Comparison of ENCODE assay signal across 1 cellular context in the genomic region with DNA sequence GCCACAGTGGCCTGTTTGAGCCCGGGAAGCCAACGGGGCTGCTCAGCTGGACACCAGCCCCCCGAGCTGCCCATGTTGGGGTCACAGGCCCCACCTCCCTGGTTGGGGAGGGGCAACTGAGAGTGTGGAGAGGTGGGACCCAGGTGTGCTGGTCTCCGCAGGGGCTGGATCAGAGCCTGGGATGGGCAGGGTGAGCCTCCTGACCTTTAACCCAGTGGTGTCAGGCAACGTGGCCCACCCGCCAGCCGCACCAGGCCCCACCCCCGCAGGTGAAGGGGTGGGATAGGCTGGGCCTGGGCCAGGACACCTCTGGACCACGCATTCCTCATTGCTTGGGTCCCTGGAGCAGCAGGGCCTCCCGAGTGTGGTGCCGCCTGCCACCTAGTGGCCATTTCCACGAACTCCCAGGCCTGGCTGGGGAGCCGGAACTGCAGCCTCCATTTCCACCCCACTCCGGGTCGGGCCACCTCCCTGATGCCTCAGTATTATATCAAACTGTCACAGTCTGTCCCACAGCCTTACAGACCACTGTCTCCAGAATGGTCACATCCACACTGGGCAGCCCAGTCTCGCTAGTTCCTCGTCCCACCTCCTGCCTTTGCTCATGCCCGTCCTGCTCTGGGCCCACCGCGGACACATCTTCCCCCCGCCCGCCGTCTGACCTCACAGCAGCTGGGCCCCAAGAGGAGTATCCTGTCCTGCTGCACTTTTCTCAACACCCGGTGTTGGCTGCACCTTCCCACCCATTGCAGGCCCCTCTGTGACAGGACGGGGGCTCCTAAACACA.
A peak's percentile ranks its signal among the peaks of the same experiment; 100 is the strongest.
TF ChIP-seq lines count a peak whose summit lies in the region.

No MANE protein-coding gene starts in this region.

TF ChIP-seq in HepG2, 621 proteins besides CTCF, POLR2A, EP300 and RAD21 (continues in another document):
- TF ChIP-seq, protein P1, sequence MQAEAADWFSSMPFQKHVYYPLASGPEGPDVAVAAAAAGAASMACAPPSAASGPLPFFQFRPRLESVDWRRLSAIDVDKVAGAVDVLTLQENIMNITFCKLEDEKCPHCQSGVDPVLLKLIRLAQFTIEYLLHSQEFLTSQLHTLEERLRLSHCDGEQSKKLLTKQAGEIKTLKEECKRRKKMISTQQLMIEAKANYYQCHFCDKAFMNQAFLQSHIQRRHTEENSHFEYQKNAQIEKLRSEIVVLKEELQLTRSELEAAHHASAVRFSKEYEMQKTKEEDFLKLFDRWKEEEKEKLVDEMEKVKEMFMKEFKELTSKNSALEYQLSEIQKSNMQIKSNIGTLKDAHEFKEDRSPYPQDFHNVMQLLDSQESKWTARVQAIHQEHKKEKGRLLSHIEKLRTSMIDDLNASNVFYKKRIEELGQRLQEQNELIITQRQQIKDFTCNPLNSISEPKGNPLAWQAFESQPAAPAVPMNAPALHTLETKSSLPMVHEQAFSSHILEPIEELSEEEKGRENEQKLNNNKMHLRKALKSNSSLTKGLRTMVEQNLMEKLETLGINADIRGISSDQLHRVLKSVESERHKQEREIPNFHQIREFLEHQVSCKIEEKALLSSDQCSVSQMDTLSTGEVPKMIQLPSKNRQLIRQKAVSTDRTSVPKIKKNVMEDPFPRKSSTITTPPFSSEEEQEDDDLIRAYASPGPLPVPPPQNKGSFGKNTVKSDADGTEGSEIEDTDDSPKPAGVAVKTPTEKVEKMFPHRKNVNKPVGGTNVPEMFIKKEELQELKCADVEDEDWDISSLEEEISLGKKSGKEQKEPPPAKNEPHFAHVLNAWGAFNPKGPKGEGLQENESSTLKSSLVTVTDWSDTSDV (CRISPR knock-in tag; IDR thresholded peaks at IDR 0.05) = peak; percentile 31; the same call in 1 of the 2 replicates
- TF ChIP-seq ETV5 (CRISPR knock-in tag; IDR thresholded peaks at IDR 0.05; ENCODE audit: borderline replicate concordance) = no peak; the same call in 1 of the 2 replicates
- peak; percentile 32; the same call in 1 of the 2 replicates for TF ChIP-seq SALL1 (CRISPR knock-in tag; IDR thresholded peaks at IDR 0.05)
- TF ChIP-seq SMC3 (IDR thresholded peaks at IDR 0.05; ENCODE audit: low read length) = peak; percentile 22; the same call in 1 of the 2 replicates
- no peak for TF ChIP-seq KLF15 (CRISPR knock-in tag; IDR thresholded peaks at IDR 0.05; ENCODE audit: borderline replicate concordance)
- TF ChIP-seq PCBP1 (IDR thresholded peaks at IDR 0.05; ENCODE audit: borderline replicate concordance, low read depth, low read length) = 0 out of 2 replicates have a peak, but pooled peaks have one; percentile 71
- TF ChIP-seq NR0B2 (CRISPR knock-in tag; IDR thresholded peaks at IDR 0.05) = 0 out of 2 replicates have a peak, but pooled peaks have one; percentile 48
- TF ChIP-seq, protein P2, sequence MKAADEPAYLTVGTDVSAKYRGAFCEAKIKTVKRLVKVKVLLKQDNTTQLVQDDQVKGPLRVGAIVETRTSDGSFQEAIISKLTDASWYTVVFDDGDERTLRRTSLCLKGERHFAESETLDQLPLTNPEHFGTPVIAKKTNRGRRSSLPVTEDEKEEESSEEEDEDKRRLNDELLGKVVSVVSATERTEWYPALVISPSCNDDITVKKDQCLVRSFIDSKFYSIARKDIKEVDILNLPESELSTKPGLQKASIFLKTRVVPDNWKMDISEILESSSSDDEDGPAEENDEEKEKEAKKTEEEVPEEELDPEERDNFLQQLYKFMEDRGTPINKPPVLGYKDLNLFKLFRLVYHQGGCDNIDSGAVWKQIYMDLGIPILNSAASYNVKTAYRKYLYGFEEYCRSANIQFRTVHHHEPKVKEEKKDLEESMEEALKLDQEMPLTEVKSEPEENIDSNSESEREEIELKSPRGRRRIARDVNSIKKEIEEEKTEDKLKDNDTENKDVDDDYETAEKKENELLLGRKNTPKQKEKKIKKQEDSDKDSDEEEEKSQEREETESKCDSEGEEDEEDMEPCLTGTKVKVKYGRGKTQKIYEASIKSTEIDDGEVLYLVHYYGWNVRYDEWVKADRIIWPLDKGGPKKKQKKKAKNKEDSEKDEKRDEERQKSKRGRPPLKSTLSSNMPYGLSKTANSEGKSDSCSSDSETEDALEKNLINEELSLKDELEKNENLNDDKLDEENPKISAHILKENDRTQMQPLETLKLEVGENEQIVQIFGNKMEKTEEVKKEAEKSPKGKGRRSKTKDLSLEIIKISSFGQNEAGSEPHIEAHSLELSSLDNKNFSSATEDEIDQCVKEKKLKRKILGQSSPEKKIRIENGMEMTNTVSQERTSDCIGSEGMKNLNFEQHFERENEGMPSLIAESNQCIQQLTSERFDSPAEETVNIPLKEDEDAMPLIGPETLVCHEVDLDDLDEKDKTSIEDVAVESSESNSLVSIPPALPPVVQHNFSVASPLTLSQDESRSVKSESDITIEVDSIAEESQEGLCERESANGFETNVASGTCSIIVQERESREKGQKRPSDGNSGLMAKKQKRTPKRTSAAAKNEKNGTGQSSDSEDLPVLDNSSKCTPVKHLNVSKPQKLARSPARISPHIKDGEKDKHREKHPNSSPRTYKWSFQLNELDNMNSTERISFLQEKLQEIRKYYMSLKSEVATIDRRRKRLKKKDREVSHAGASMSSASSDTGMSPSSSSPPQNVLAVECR (CRISPR knock-in tag; IDR thresholded peaks at IDR 0.05; ENCODE audit: borderline replicate concordance) = peak; percentile 17; the same call in 1 of the 2 replicates
- TF ChIP-seq ZNF839 (CRISPR knock-in tag; IDR thresholded peaks at IDR 0.05; ENCODE audit: borderline replicate concordance) = no peak
- TF ChIP-seq, protein P3, sequence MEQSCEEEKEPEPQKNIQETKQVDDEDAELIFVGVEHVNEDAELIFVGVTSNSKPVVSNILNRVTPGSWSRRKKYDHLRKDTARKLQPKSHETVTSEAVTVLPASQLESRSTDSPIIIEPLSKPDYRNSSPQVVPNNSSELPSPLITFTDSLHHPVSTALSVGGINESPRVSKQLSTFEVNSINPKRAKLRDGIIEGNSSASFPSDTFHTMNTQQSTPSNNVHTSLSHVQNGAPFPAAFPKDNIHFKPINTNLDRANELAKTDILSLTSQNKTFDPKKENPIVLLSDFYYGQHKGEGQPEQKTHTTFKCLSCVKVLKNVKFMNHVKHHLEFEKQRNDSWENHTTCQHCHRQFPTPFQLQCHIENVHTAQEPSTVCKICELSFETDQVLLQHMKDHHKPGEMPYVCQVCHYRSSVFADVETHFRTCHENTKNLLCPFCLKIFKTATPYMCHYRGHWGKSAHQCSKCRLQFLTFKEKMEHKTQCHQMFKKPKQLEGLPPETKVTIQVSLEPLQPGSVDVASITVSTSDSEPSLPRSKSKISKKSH (CRISPR knock-in tag; IDR thresholded peaks at IDR 0.05; ENCODE audit: borderline replicate concordance) = peak; percentile 49; the same call in 1 of the 2 replicates
- TF ChIP-seq NPAS2 (CRISPR knock-in tag; IDR thresholded peaks at IDR 0.05; ENCODE audit: borderline replicate concordance) = no peak
- TF ChIP-seq ZNF282 (IDR thresholded peaks at IDR 0.05; ENCODE audit: partially characterized antibody) = no peak
- TF ChIP-seq CBX2 (IDR thresholded peaks at IDR 0.05; ENCODE audit: low read depth, low read length) = no peak
- no peak for TF ChIP-seq CBX2 (CRISPR knock-in tag; IDR thresholded peaks at IDR 0.05; ENCODE audit: low read depth)
- TF ChIP-seq ZNF253 (CRISPR knock-in tag; IDR thresholded peaks at IDR 0.05; ENCODE audit: borderline replicate concordance) = 0 out of 2 replicates have a peak, but pooled peaks have one; percentile 52
- TF ChIP-seq TEAD3 (CRISPR knock-in tag; optimal IDR thresholded peaks at IDR 0.05; ENCODE audit: borderline replicate concordance) = peak; percentile 40
- peak; percentile 27; the same call in 1 of the 2 replicates for TF ChIP-seq NRL (CRISPR knock-in tag; IDR thresholded peaks at IDR 0.05; ENCODE audit: borderline replicate concordance)
- peak; percentile 32; the same call in 1 of the 2 replicates for TF ChIP-seq SMAD1 (CRISPR knock-in tag; IDR thresholded peaks at IDR 0.05; ENCODE audit: borderline replicate concordance, low read depth)
- no peak for TF ChIP-seq HIVEP1 (CRISPR knock-in tag; IDR thresholded peaks at IDR 0.05)
- TF ChIP-seq KDM2A (CRISPR knock-in tag; IDR thresholded peaks at IDR 0.05; ENCODE audit: borderline replicate concordance, low read depth) = peak; percentile 63; the same call in 1 of the 2 replicates
- no peak for TF ChIP-seq SRSF4 (IDR thresholded peaks at IDR 0.05; ENCODE audit: low read depth, low read length, poor library complexity, severe bottlenecking)
- TF ChIP-seq ZSCAN21 (CRISPR knock-in tag; IDR thresholded peaks at IDR 0.05; ENCODE audit: borderline replicate concordance) = no peak
- peak; percentile 28; the same call in 1 of the 2 replicates for TF ChIP-seq GABPB1 (CRISPR knock-in tag; IDR thresholded peaks at IDR 0.05)
- TF ChIP-seq, protein P4, sequence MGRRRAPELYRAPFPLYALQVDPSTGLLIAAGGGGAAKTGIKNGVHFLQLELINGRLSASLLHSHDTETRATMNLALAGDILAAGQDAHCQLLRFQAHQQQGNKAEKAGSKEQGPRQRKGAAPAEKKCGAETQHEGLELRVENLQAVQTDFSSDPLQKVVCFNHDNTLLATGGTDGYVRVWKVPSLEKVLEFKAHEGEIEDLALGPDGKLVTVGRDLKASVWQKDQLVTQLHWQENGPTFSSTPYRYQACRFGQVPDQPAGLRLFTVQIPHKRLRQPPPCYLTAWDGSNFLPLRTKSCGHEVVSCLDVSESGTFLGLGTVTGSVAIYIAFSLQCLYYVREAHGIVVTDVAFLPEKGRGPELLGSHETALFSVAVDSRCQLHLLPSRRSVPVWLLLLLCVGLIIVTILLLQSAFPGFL (CRISPR knock-in tag; IDR thresholded peaks at IDR 0.05) = no peak
- TF ChIP-seq ZNF570 (CRISPR knock-in tag; IDR thresholded peaks at IDR 0.05; ENCODE audit: borderline replicate concordance) = no peak
- TF ChIP-seq SRY (CRISPR knock-in tag; IDR thresholded peaks at IDR 0.05) = 0 out of 2 replicates have a peak, but pooled peaks have one; percentile 37
- TF ChIP-seq CCDC6 (CRISPR knock-in tag; IDR thresholded peaks at IDR 0.05) = no peak
- no peak for TF ChIP-seq ZMAT5 (CRISPR knock-in tag; IDR thresholded peaks at IDR 0.05; ENCODE audit: borderline replicate concordance, low read depth)
- peak; percentile 62; the same call in 1 of the 2 replicates for TF ChIP-seq ZNF747 (CRISPR knock-in tag; IDR thresholded peaks at IDR 0.05; ENCODE audit: borderline replicate concordance)
- no peak for TF ChIP-seq ZNF17 (CRISPR knock-in tag; IDR thresholded peaks at IDR 0.05)
- TF ChIP-seq SP4 (CRISPR knock-in tag; IDR thresholded peaks at IDR 0.05) = 0 out of 2 replicates have a peak, but pooled peaks have one; percentile 15
- TF ChIP-seq ZNF12 (CRISPR knock-in tag; IDR thresholded peaks at IDR 0.05) = no peak
- TF ChIP-seq CSRNP2 (CRISPR knock-in tag; conservative IDR thresholded peaks at IDR 0.05; ENCODE audit: low read depth) = no peak
- 0 out of 2 replicates have a peak, but pooled peaks have one; percentile 45 for TF ChIP-seq TBX2 (CRISPR knock-in tag; IDR thresholded peaks at IDR 0.05; ENCODE audit: borderline replicate concordance)
- TF ChIP-seq BRD4 (CRISPR knock-in tag; IDR thresholded peaks at IDR 0.05) = no peak
- TF ChIP-seq U2AF1 (optimal IDR thresholded peaks at IDR 0.05; ENCODE audit: low read depth, low read length) = no peak
- peak; percentile 47; the same call in 1 of the 2 replicates for TF ChIP-seq PITX1 (CRISPR knock-in tag; IDR thresholded peaks at IDR 0.05)
- peak; percentile 89 for TF ChIP-seq STAG1 (CRISPR knock-in tag; IDR thresholded peaks at IDR 0.05)
- TF ChIP-seq ZNF891 (CRISPR knock-in tag; IDR thresholded peaks at IDR 0.05) = 0 out of 2 replicates have a peak, but pooled peaks have one; percentile 23
- no peak for TF ChIP-seq BCLAF1 (IDR thresholded peaks at IDR 0.05)
- TF ChIP-seq ZSCAN9 (CRISPR knock-in tag; IDR thresholded peaks at IDR 0.05; ENCODE audit: borderline replicate concordance) = 0 out of 2 replicates have a peak, but pooled peaks have one; percentile 33
- TF ChIP-seq ZNF432 (CRISPR knock-in tag; IDR thresholded peaks at IDR 0.05; ENCODE audit: borderline replicate concordance) = no peak
- TF ChIP-seq XRCC5 (optimal IDR thresholded peaks at IDR 0.05; ENCODE audit: low read length) = peak; percentile 89
- TF ChIP-seq ZNF788 (CRISPR knock-in tag; IDR thresholded peaks at IDR 0.05; ENCODE audit: borderline replicate concordance) = peak; percentile 56; the same call in 1 of the 2 replicates
- TF ChIP-seq ZIK1 (CRISPR knock-in tag; IDR thresholded peaks at IDR 0.05; ENCODE audit: borderline replicate concordance, low read depth) = 0 out of 2 replicates have a peak, but pooled peaks have one; percentile 38
- TF ChIP-seq HNF4G (IDR thresholded peaks at IDR 0.05; ENCODE audit: borderline replicate concordance, low read depth, low read length) = no peak
- no peak for TF ChIP-seq HNF4G (CRISPR knock-in tag; IDR thresholded peaks at IDR 0.05; ENCODE audit: borderline replicate concordance, low read depth)
